ENCODE assay signal across 8 cellular contexts in genomic region chr19:34220472-34221063, GRCh38. TPM values are rescaled to one million over a fixed set of nuclear protein-coding genes. Genes with fewer than 3 reads are reported as not detected.
DNase-seq lines count a peak whose midpoint lies in the region; ATAC-seq and TF ChIP-seq lines count a peak whose summit lies in the region.

No MANE protein-coding gene starts in this region.

- DNase-seq in A673 (ENCODE audit: low spot score) (peak; percentile 83), GM23248 (peak; percentile 72), NCI-H460 (ENCODE audit: extremely low read depth, low read depth) (peak; percentile 51), dermis microvascular lymphatic vessel endothelial cell (ENCODE audit: low read depth in 2 of 2) (peak; percentile 71 to 77), memory B cell (ENCODE audit: low spot score in 2 of 2) (peak; percentile 57 to 62)
- DNase-seq in activated CD4-positive, alpha-beta T cell treated with anti-CD3 and anti-CD28 coated beads for 4 hours, result peak; percentile 57 to 67
- peak; percentile 44 to 51 for DNase-seq in stimulated activated naive CD8-positive, alpha-beta T cell treated with anti-CD3 and anti-CD28 coated beads, Interleukin-15, amount 100 ng/mL, for 72 hours

- H3K4me3 ChIP-seq in A673 (ENCODE audit: low read depth, low read length, poor library complexity, severe bottlenecking), result no peak overlapping the region
- no peak overlapping the region for H3K4me3 ChIP-seq in GM23248

- H3K9me2 ChIP-seq in GM23248 (ENCODE audit: insufficient read depth), result no peaks in the 10 kb centered on the region

- no peak overlapping the region for H3K9ac ChIP-seq in GM23248

- H3K27me3 Mint-ChIP-seq in memory B cell, result no peaks in the 10 kb centered on the region
- H3K27me3 Mint-ChIP-seq in stimulated activated naive CD8-positive, alpha-beta T cell treated with anti-CD3 and anti-CD28 coated beads, Interleukin-15, amount 100 ng/mL, for 72 hours, result no peaks in the 10 kb centered on the region

- H3K4me1 ChIP-seq in A673 (ENCODE audit: insufficient read depth, low read length, poor library complexity, severe bottlenecking) (peaks cover 19% of the 10 kb centered on the region), GM23248 (ENCODE audit: insufficient read depth) (peaks cover 29% of the 10 kb centered on the region)

- 44 to 48% methylated on average over 4 of the region's 4 CpGs for WGBS in GM23248 (ENCODE audit: low coverage in 1 of 2, low lambda C conversion rate in 2 of 2, missing lambda C conversion rate in 2 of 2), 2 experiments

- no TSS peak for BruUV-seq in A673 (replicated peaks; lab: Mats Ljungman, UMichigan)

- TF ChIP-seq CTCF in A673 (conservative IDR thresholded peaks at IDR 0.05; ENCODE audit: low read depth, low read length), result peak; percentile 91

- in situ Hi-C loops in GM23248 (cut with MboI), result no loop called here

- ATAC-seq in memory B cell (ENCODE audit: low read depth) (peak; percentile 63), GM18498 (IDR thresholded peaks at IDR 0.05; ENCODE audit: unreplicated experiment) (no peak)
- ATAC-seq in stimulated activated naive CD8-positive, alpha-beta T cell treated with anti-CD3 and anti-CD28 coated beads, Interleukin-15, amount 100 ng/mL, for 72 hours, result no peak

- CTCF ChIA-PET in A673 (lab: Charles Lee), result no interaction called here

- H2AFZ ChIP-seq in GM23248, result no peak overlapping the region

- H3K4me3 Mint-ChIP-seq in memory B cell, result no peak overlapping the region
- H3K4me3 Mint-ChIP-seq in stimulated activated naive CD8-positive, alpha-beta T cell treated with anti-CD3 and anti-CD28 coated beads, Interleukin-15, amount 100 ng/mL, for 72 hours, result no peak overlapping the region

- H3K9me3 ChIP-seq in A673 (ENCODE audit: low read depth, low read length, poor library complexity, severe bottlenecking) (no peaks in the 10 kb centered on the region), GM23248 (ENCODE audit: low read depth) (no peaks in the 10 kb centered on the region)

- H3K27me3 ChIP-seq in A673 (replicated peaks; ENCODE audit: insufficient read depth, low read depth, low read length, poor library complexity) (no peaks in the 10 kb centered on the region), GM23248 (replicated peaks; ENCODE audit: insufficient read depth) (no peaks in the 10 kb centered on the region)

- intact Hi-C loops in A673 (cut with micrococcal nuclease; ENCODE audit: unreplicated experiment), result no loop called here

- peaks cover 15% of the 10 kb centered on the region for H3K4me1 Mint-ChIP-seq in memory B cell
- H3K4me1 Mint-ChIP-seq in stimulated activated naive CD8-positive, alpha-beta T cell treated with anti-CD3 and anti-CD28 coated beads, Interleukin-15, amount 100 ng/mL, for 72 hours, result peaks cover 59% of the 10 kb centered on the region

- H3K4me2 ChIP-seq in GM23248 (ENCODE audit: unreplicated experiment), result no peak overlapping the region

- H4K20me1 ChIP-seq in GM23248 (ENCODE audit: insufficient read depth), result peaks cover 23% of the 10 kb centered on the region

- H3K27ac ChIP-seq in A673 (ENCODE audit: low read depth, low read length, poor library complexity, severe bottlenecking), result no peak overlapping the region
- no peak overlapping the region for H3K27ac ChIP-seq in GM23248

- H3K36me3 Mint-ChIP-seq in memory B cell, result peaks cover 31% of the 10 kb centered on the region

- H3K27ac Mint-ChIP-seq in memory B cell, result peak overlapping the region; percentile 50
- H3K27ac Mint-ChIP-seq in stimulated activated naive CD8-positive, alpha-beta T cell treated with anti-CD3 and anti-CD28 coated beads, Interleukin-15, amount 100 ng/mL, for 72 hours, result no peak overlapping the region

- H3F3A ChIP-seq in GM23248 (ENCODE audit: insufficient read depth), result peaks cover 44% of the 10 kb centered on the region

- peaks cover 72% of the 10 kb centered on the region for H3K36me3 ChIP-seq in A673 (ENCODE audit: insufficient read depth, low read length, poor library complexity, severe bottlenecking)
- peaks cover 59% of the 10 kb centered on the region for H3K36me3 ChIP-seq in GM23248 (ENCODE audit: low read depth)

- H3K9me3 Mint-ChIP-seq in memory B cell, result no peaks in the 10 kb centered on the region
- H3K9me3 Mint-ChIP-seq in stimulated activated naive CD8-positive, alpha-beta T cell treated with anti-CD3 and anti-CD28 coated beads, Interleukin-15, amount 100 ng/mL, for 72 hours, result no peaks in the 10 kb centered on the region

- POLR2A ChIA-PET in A673 (lab: Charles Lee; ENCODE audit: low non-redundant PET), result no interaction called here

- H3K79me2 ChIP-seq in GM23248 (ENCODE audit: insufficient read depth), result peaks cover 37% of the 10 kb centered on the region

RNA-seq across cellular contexts. Expression of gene GARRE1, which starts 33.8 kb away (rescaled TPM):
- 21.0 and 22.9 TPM in 2 replicates for total RNA-seq in A673 (2021)
- total RNA-seq in GM23248 (2014; rRNA removed; shearing (Covaris generic)), result 18.0 and 19.0 TPM in 2 replicates
- 10.9 and 12.1 TPM in 2 replicates for polyA plus RNA-seq in GM23248 (2016; fragmentation: Nextera tagmentation; extraction: Ambion mirVana)
- 6.7 and 7.4 TPM in 2 replicates for total RNA-seq in NCI-H460 (2014; rRNA removed; shearing (Covaris generic))
- 3.5 and 3.8 TPM in 2 replicates for polyA plus RNA-seq in NCI-H460 (2014; cell fraction: nucleus; rRNA removed)
- total RNA-seq in dermis microvascular lymphatic vessel endothelial cell, result 32.0 and 32.9 TPM in 2 replicates

RNA-seq across cellular contexts. Expression of gene LSM14A, which starts 48.3 kb away (rescaled TPM):
- total RNA-seq in A673 (2021), result 134 and 137 TPM in 2 replicates
- 46.4 and 66.1 TPM in 2 replicates for total RNA-seq in GM23248 (2014; rRNA removed; shearing (Covaris generic))
- polyA plus RNA-seq in GM23248 (2016; fragmentation: Nextera tagmentation; extraction: Ambion mirVana), result 71.7 and 75.3 TPM in 2 replicates
- 63.8 and 67.3 TPM in 2 replicates for total RNA-seq in NCI-H460 (2014; rRNA removed; shearing (Covaris generic))
- 23.7 and 29.8 TPM in 2 replicates for polyA plus RNA-seq in NCI-H460 (2014; cell fraction: nucleus; rRNA removed)
- total RNA-seq in dermis microvascular lymphatic vessel endothelial cell, result 108 and 136 TPM in 2 replicates
